Comparison of ENCODE assay signal across 12 cellular contexts in the genomic region with DNA sequence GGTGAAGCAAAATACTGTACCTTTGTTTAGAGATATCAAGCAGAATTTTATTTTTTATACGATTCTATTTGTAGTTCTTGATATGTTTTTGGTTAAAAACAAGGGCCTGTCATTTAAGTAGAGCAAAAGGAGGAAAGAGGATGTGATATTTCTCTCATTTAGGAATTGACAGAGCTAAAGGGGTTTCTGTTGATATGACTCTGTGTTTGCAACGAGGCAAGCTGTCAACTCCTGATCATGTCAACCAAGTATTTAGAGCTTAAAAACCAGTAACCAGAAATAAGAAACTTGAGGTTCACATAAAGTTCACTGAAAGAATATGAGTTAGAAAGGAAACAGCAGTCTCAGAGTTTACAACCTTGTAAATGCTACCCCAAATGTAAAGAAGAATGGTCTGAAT.
"Had no signal": no experiment of that assay in that cellular context is flagged by ENCODE, and none has a peak within 500 bp of the region (broad histone marks: within the 10 kb centered on the region; RNA-seq: fewer than 3 reads in every experiment).

No MANE protein-coding gene starts in this region.

- H3K27ac ChIP-seq: heart right ventricle had no signal

- H3K4me1 Mint-ChIP-seq: naive thymus-derived CD4-positive, alpha-beta T cell had no signal

- H3K36me3 Mint-ChIP-seq: naive thymus-derived CD4-positive, alpha-beta T cell had no signal

- ATAC-seq: heart right ventricle; naive thymus-derived CD4-positive, alpha-beta T cell; right cardiac atrium had no signal

- H3K4me3 Mint-ChIP-seq: naive thymus-derived CD4-positive, alpha-beta T cell had no signal

- DNase-seq: dermis blood vessel endothelial cell; heart right ventricle; hypothalamus; kidney glomerular epithelial cell; mesendoderm; naive thymus-derived CD4-positive, alpha-beta T cell; posterior cingulate gyrus; right cardiac atrium; small intestine; stimulated activated CD4-positive, alpha-beta T cell treated with anti-CD3 and anti-CD28 coated beads, Interleukin-12 subunit alpha, Interleukin-12 subunit beta, amount 100 ng/mL, for 4 hours; stimulated activated naive CD4-positive, alpha-beta T cell treated with Interleukin-2 at 50 U/mL for 16 hours; trophoblast cell had no signal

- H3K27me3 ChIP-seq: heart right ventricle had no signal

- H3K4me3 ChIP-seq: heart right ventricle had no signal

- H3K27ac Mint-ChIP-seq: naive thymus-derived CD4-positive, alpha-beta T cell had no signal

- H3K9me3 ChIP-seq: heart right ventricle had no signal
